In genomic region chr17:39450847-39451581, GRCh38 we compare ENCODE assay signal across 8 cellular contexts. TPM values are rescaled to one million over a fixed set of nuclear protein-coding genes. Genes with fewer than 3 reads are reported as not detected.
DNase-seq lines count a peak whose midpoint lies in the region; ATAC-seq and TF ChIP-seq lines count a peak whose summit lies in the region.

A gene with protein sequence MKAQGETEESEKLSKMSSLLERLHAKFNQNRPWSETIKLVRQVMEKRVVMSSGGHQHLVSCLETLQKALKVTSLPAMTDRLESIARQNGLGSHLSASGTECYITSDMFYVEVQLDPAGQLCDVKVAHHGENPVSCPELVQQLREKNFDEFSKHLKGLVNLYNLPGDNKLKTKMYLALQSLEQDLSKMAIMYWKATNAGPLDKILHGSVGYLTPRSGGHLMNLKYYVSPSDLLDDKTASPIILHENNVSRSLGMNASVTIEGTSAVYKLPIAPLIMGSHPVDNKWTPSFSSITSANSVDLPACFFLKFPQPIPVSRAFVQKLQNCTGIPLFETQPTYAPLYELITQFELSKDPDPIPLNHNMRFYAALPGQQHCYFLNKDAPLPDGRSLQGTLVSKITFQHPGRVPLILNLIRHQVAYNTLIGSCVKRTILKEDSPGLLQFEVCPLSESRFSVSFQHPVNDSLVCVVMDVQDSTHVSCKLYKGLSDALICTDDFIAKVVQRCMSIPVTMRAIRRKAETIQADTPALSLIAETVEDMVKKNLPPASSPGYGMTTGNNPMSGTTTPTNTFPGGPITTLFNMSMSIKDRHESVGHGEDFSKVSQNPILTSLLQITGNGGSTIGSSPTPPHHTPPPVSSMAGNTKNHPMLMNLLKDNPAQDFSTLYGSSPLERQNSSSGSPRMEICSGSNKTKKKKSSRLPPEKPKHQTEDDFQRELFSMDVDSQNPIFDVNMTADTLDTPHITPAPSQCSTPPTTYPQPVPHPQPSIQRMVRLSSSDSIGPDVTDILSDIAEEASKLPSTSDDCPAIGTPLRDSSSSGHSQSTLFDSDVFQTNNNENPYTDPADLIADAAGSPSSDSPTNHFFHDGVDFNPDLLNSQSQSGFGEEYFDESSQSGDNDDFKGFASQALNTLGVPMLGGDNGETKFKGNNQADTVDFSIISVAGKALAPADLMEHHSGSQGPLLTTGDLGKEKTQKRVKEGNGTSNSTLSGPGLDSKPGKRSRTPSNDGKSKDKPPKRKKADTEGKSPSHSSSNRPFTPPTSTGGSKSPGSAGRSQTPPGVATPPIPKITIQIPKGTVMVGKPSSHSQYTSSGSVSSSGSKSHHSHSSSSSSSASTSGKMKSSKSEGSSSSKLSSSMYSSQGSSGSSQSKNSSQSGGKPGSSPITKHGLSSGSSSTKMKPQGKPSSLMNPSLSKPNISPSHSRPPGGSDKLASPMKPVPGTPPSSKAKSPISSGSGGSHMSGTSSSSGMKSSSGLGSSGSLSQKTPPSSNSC (N-terminal part only) (minus strand): TSS chr17:39451263. CDS start chr17:39451062, 201 bp downstream.

- peak within 1 kb of the TSS; percentile 93 for H3K4me3 ChIP-seq in GM12865 (ENCODE audit: low read depth, low read length)
- peak within 1 kb of the TSS; percentile 98 for H3K4me3 ChIP-seq in adipocyte (ENCODE audit: low read length)
- peak within 1 kb of the TSS; percentile 76 for H3K4me3 ChIP-seq in cardiac muscle cell
- H3K4me3 ChIP-seq in trophoblast cell (ENCODE audit: low read depth, low read length): peak within 1 kb of the TSS; percentile 88
- H3K4me3 ChIP-seq in transverse colon: peak within 1 kb of the TSS; percentile 35 to 97 (median 70)

- peak within 1 kb of the TSS; percentile 99 for H4K12ac ChIP-seq in trophoblast cell (ENCODE audit: low read depth, low read length)

- peak within 1 kb of the TSS; percentile 99 for H3K14ac ChIP-seq in trophoblast cell (ENCODE audit: low read length)

- H4K91ac ChIP-seq in trophoblast cell (ENCODE audit: low read depth, low read length): peak within 1 kb of the TSS; percentile 82

- H3K4me1 ChIP-seq in adipocyte (ENCODE audit: control insufficient read depth, insufficient read depth, low read length) (peaks cover 12% of the 10 kb centered on the region), cardiac muscle cell (ENCODE audit: low read depth) (peaks cover 7% of the 10 kb centered on the region), trophoblast cell (ENCODE audit: control insufficient read depth in 1 of 2, insufficient read depth in 2 of 2, low read length in 2 of 2) (peaks cover 2 to 3% of the 10 kb centered on the region in 2 experiments), transverse colon (peaks cover 5 to 23% (median 9%) of the 10 kb centered on the region in 4 donors)

- H3K79me1 ChIP-seq in trophoblast cell (ENCODE audit: low read length): peaks cover 4% of the 10 kb centered on the region

- in situ Hi-C loops in transverse colon (cut with MboI; ENCODE audit: low pct_ligation_motif_present in 1 of 4, low pct_unique_long_range_greater_than_20kb in 1 of 4, low sequenced_read_pairs in 3 of 4): loop anchor here in 1 of 4 donors (10.0 kb wide), 1 partner anchor 46 kb away; the partner anchor contains the start of gene FBXL20

- H3K9ac ChIP-seq in adipocyte (ENCODE audit: low read length): peak within 1 kb of the TSS; percentile 92
- H3K9ac ChIP-seq in trophoblast cell (ENCODE audit: low read length): peak within 1 kb of the TSS; percentile 99

- peak within 1 kb of the TSS; percentile 71 for H2AK5ac ChIP-seq in trophoblast cell (ENCODE audit: low read length)

- H3K27ac ChIP-seq in cardiac muscle cell: peak within 1 kb of the TSS; percentile 97
- peak within 1 kb of the TSS; percentile 29 for H3K27ac ChIP-seq in trophoblast cell (ENCODE audit: low read depth, low read length)
- H3K27ac ChIP-seq in transverse colon: peak within 1 kb of the TSS; percentile 75 to 91 (median 84)

- peak within 1 kb of the TSS; percentile 99 for H4K8ac ChIP-seq in trophoblast cell (ENCODE audit: low read depth, low read length)

- peak within 1 kb of the TSS; percentile 98 for H3K18ac ChIP-seq in trophoblast cell (ENCODE audit: low read length)

- TF ChIP-seq EP300 in transverse colon (IDR thresholded peaks at IDR 0.05; ENCODE audit: low read depth): no peak

- H2BK12ac ChIP-seq in trophoblast cell (ENCODE audit: low read length): no peak within 1 kb of the TSS

- peak; percentile 99 for DNase-seq in GM12865 (ENCODE audit: low read depth)
- DNase-seq in NCI-H1436 (lab: John Stamatoyannopoulos, UW): peak; percentile 100
- DNase-seq in T follicular helper cell (ENCODE audit: low read depth): peak; percentile 89
- DNase-seq in adipocyte (ENCODE audit: low read depth): peak; percentile 99
- DNase-seq in cardiac muscle cell (ENCODE audit: low read depth in 1 of 2, low spot score in 1 of 2): peak; percentile 99
- DNase-seq in trophoblast cell: peak; percentile 97 to 100
- peak; percentile 95 for DNase-seq in transverse colon

- peak; percentile 54 for TF ChIP-seq POLR2A in transverse colon (IDR thresholded peaks at IDR 0.05)

- peak within 1 kb of the TSS; percentile 89 for H3K4me2 ChIP-seq in trophoblast cell (ENCODE audit: low read length)

- intact Hi-C loops in transverse colon (cut with DNase I; ENCODE audit: low total_unique reads): no loop called here

- peak within 1 kb of the TSS; percentile 57 for H2AFZ ChIP-seq in trophoblast cell (ENCODE audit: insufficient read depth, low read length, poor library complexity)

- H3K4ac ChIP-seq in trophoblast cell (ENCODE audit: low read depth, low read length): peak within 1 kb of the TSS; percentile 94

- WGBS in trophoblast cell (ENCODE audit: extremely low coverage, insufficient coverage, insufficient read length): no CpG with 5 or more reads among the region's 37 CpGs
- 0% methylated on average over 15 to 30 of the region's 37 CpGs for WGBS in transverse colon (ENCODE audit: low coverage in 1 of 2), 2 donors

- H3K79me2 ChIP-seq in trophoblast cell (ENCODE audit: control insufficient read depth, insufficient read depth, low read length, poor library complexity): peaks cover 9% of the 10 kb centered on the region

- peak within 1 kb of the TSS; percentile 80 for H2BK120ac ChIP-seq in trophoblast cell (ENCODE audit: insufficient read depth, low read length, poor library complexity)

- peak within 1 kb of the TSS; percentile 63 for H2BK5ac ChIP-seq in trophoblast cell (ENCODE audit: low read depth, low read length, poor library complexity)

- peaks cover 12% of the 10 kb centered on the region for H3K36me3 ChIP-seq in adipocyte (ENCODE audit: control insufficient read depth, insufficient read depth, low read length, severe bottlenecking)
- H3K36me3 ChIP-seq in cardiac muscle cell: peaks cover 11% of the 10 kb centered on the region
- H3K36me3 ChIP-seq in trophoblast cell (ENCODE audit: control insufficient read depth in 1 of 2, insufficient read depth in 2 of 2, low read length in 2 of 2): peaks cover 12 to 14% of the 10 kb centered on the region in 2 experiments
- H3K36me3 ChIP-seq in transverse colon: peaks cover 0 to 21% (median 7%) of the 10 kb centered on the region in 4 donors

- TF ChIP-seq CTCF in GM12865 (IDR thresholded peaks at IDR 0.05; ENCODE audit: insufficient read depth, low read depth, low read length, missing control alignments) (no peak), cardiac muscle cell (IDR thresholded peaks at IDR 0.05; ENCODE audit: low read depth, low read length) (no peak), transverse colon (IDR thresholded peaks at IDR 0.05) (no peak)

- H3K27me3 ChIP-seq in adipocyte (replicated peaks; ENCODE audit: control insufficient read depth, insufficient read depth, low read length) (no peaks in the 10 kb centered on the region), cardiac muscle cell (no peaks in the 10 kb centered on the region), trophoblast cell (ENCODE audit: insufficient read depth, low read length) (no peaks in the 10 kb centered on the region), transverse colon (no peaks in the 10 kb centered on the region)

- no peaks in the 10 kb centered on the region for H3K9me3 ChIP-seq in adipocyte (ENCODE audit: control insufficient read depth, low read length)
- no peaks in the 10 kb centered on the region for H3K9me3 ChIP-seq in cardiac muscle cell (ENCODE audit: low read depth)
- no peaks in the 10 kb centered on the region for H3K9me3 ChIP-seq in trophoblast cell (ENCODE audit: insufficient read depth, low read depth, low read length)
- no peaks in the 10 kb centered on the region for H3K9me3 ChIP-seq in transverse colon

- no peak within 1 kb of the TSS for H3K23ac ChIP-seq in trophoblast cell (ENCODE audit: low read length)

- ATAC-seq in HG02798 (IDR thresholded peaks at IDR 0.05; ENCODE audit: poor library complexity, unreplicated experiment): peak; percentile 91

RNA-seq across cellular contexts. Expression of the gene that starts here (rescaled TPM):
- total RNA-seq in cardiac muscle cell: 13.2 and 17.6 TPM in 2 replicates
- polyA plus RNA-seq in cardiac muscle cell: 12.7 and 20.7 TPM in 2 replicates
- 32.0 and 33.3 TPM in 2 replicates for polyA plus RNA-seq in trophoblast cell (2013)
- 10 to 100 TPM in 3 of 4 donors, 1 to 10 TPM in 1; 4.8 to 20.9 (median 18.7) TPM for total RNA-seq in transverse colon

Comparison
In these comparisons a context has a peak if more than half of its experiments do, and no peak if none do; other contexts are left out.
1. Peak in every context shown above with its lines: DNase-seq, ATAC-seq, H3K4me3 ChIP-seq and H3K27ac ChIP-seq.
2. H3K27ac ChIP-seq: peak in every context shown above with its lines; median percentile 97 in cardiac muscle cell; 84 in transverse colon; 29 in trophoblast cell.